8 cellular contexts compared by ENCODE assay signal in genomic region chr18:79393626-79394401, GRCh38. TPM values are rescaled to one million over a fixed set of nuclear protein-coding genes. Genes with fewer than 3 reads are reported as not detected.
DNase-seq lines count a peak whose midpoint lies in the region; ATAC-seq, FAIRE-seq and TF ChIP-seq lines count a peak whose summit lies in the region.

No MANE protein-coding gene starts in this region.

- TF ChIP-seq POLR2A in H54 (IDR thresholded peaks at IDR 0.05; ENCODE audit: low read depth, low read length) (no peak; the same call in 1 of the 2 replicates), vagina (IDR thresholded peaks at IDR 0.05) (no peak)

- H3K36me3 ChIP-seq in BE2C: no peaks in the 10 kb centered on the region
- no peaks in the 10 kb centered on the region for H3K36me3 ChIP-seq in vagina

- intact Hi-C loops in vagina (cut with DNase I): loop anchor here (2.0 to 5.0 kb wide), 2 partner anchors 113 to 322 kb away; no protein-coding TSS in a partner anchor

- peaks cover 23% of the 10 kb centered on the region for H3K36me3 Mint-ChIP-seq in activated T-helper 17 cell treated with anti-CD3 and anti-CD28 coated beads, Interleukin-2, amount 50 U/mL, for 72 hours (ENCODE audit: low read depth)
- no peaks in the 10 kb centered on the region for H3K36me3 Mint-ChIP-seq in naive B cell

- FAIRE-seq in H54 (lab: Jason Lieb, UNC): no peak

- H3K9me3 ChIP-seq in BE2C: no peaks in the 10 kb centered on the region
- H3K9me3 ChIP-seq in vagina: no peaks in the 10 kb centered on the region

- ATAC-seq in activated T-helper 17 cell treated with anti-CD3 and anti-CD28 coated beads, Interleukin-2, amount 50 U/mL, for 72 hours (replicated peaks): peak; percentile 18
- peak; percentile 11 to 16 for ATAC-seq in naive B cell (ENCODE audit: low read depth in 2 of 2)
- no peak for ATAC-seq in HG03280 (IDR thresholded peaks at IDR 0.05; ENCODE audit: unreplicated experiment)

- H3K27ac Mint-ChIP-seq in activated T-helper 17 cell treated with anti-CD3 and anti-CD28 coated beads, Interleukin-2, amount 50 U/mL, for 72 hours: peak overlapping the region; percentile 95
- H3K27ac Mint-ChIP-seq in naive B cell: peak overlapping the region in 5 of 6 donors; percentile 86 to 97 (median 95)

- peak overlapping the region; percentile 91 for H3K27ac ChIP-seq in vagina

- H3K9me3 Mint-ChIP-seq in activated T-helper 17 cell treated with anti-CD3 and anti-CD28 coated beads, Interleukin-2, amount 50 U/mL, for 72 hours: no peaks in the 10 kb centered on the region
- H3K9me3 Mint-ChIP-seq in naive B cell: no peaks in the 10 kb centered on the region

- H3K4me1 Mint-ChIP-seq in activated T-helper 17 cell treated with anti-CD3 and anti-CD28 coated beads, Interleukin-2, amount 50 U/mL, for 72 hours: peaks cover 8% of the 10 kb centered on the region
- peaks cover 22 to 35% (median 29%) of the 10 kb centered on the region in 3 donors for H3K4me1 Mint-ChIP-seq in naive B cell

- no peak overlapping the region for H3K4me3 ChIP-seq in BE2C (ENCODE audit: low read depth, low read length)
- H3K4me3 ChIP-seq in fibroblast of the aortic adventitia (ENCODE audit: low read depth, low read length): peak overlapping the region; percentile 60
- peak overlapping the region; percentile 53 to 88 for H3K4me3 ChIP-seq in vagina

- H3K27me3 ChIP-seq in BE2C (peaks cover 62% of the 10 kb centered on the region), vagina (no peaks in the 10 kb centered on the region)

- H3K27me3 Mint-ChIP-seq in activated T-helper 17 cell treated with anti-CD3 and anti-CD28 coated beads, Interleukin-2, amount 50 U/mL, for 72 hours: peaks cover 12% of the 10 kb centered on the region
- H3K27me3 Mint-ChIP-seq in naive B cell: no peaks in the 10 kb centered on the region

- no peak for TF ChIP-seq CTCF in BE2C (IDR thresholded peaks at IDR 0.05; ENCODE audit: low read depth, low read length)
- TF ChIP-seq CTCF in fibroblast of the aortic adventitia (IDR thresholded peaks at IDR 0.05; ENCODE audit: insufficient read depth, low read length): no peak
- no peak for TF ChIP-seq CTCF in vagina (IDR thresholded peaks at IDR 0.05)

- peak overlapping the region; percentile 89 for H3K4me3 Mint-ChIP-seq in activated T-helper 17 cell treated with anti-CD3 and anti-CD28 coated beads, Interleukin-2, amount 50 U/mL, for 72 hours
- H3K4me3 Mint-ChIP-seq in naive B cell: peak overlapping the region; percentile 82 to 95 (median 90)

- H3K4me1 ChIP-seq in BE2C (no peaks in the 10 kb centered on the region), vagina (peaks cover 28% of the 10 kb centered on the region)

- DNase-seq in BE2C: peak; percentile 42
- DNase-seq in H54 (ENCODE audit: insufficient read length, low spot score): peak; percentile 65
- DNase-seq in NCI-H2196 treated with DMSO at 0.1 percent for 48 hours (lab: John Stamatoyannopoulos, UW; ENCODE audit: unreplicated experiment): peak; percentile 89
- peak; percentile 79 for DNase-seq in fibroblast of the aortic adventitia (ENCODE audit: low read depth)
- peak; percentile 45 for DNase-seq in naive B cell
- no peak for DNase-seq in vagina (ENCODE audit: extremely low spot score in 2 of 2)

RNA-seq across cellular contexts. Expression of gene NFATC1, which starts 1.9 kb away (rescaled TPM):
- 2.1 TPM for polyA plus RNA-seq in BE2C (2012; ENCODE audit: insufficient read depth, insufficient read length, low read depth)
- total RNA-seq in activated T-helper 17 cell treated with anti-CD3 and anti-CD28 coated beads, Interleukin-2, amount 50 U/mL, for 72 hours: 10 to 100 TPM; 20.3 to 79.3 TPM
- total RNA-seq in fibroblast of the aortic adventitia (ENCODE audit: low replicate concordance) (2.0 and 3.0 TPM in 2 replicates), vagina (21.9 TPM)
- polyA plus RNA-seq in naive B cell (ENCODE audit: low read depth in 6 of 6): 10 to 100 TPM; 35.7 to 77.8 (median 51.1) TPM

Comparison
In these comparisons a context has a peak if more than half of its experiments do, and no peak if none do; other contexts are left out.
1. DNase-seq: peak in BE2C (single experiment), H54 (single experiment), NCI-H2196 treated with DMSO at 0.1 percent for 48 hours (single experiment), fibroblast of the aortic adventitia (single experiment) and naive B cell (single experiment); none in vagina (0 of 2).